Comparison of ENCODE assay signal across 1 cellular context in genomic region chr9:130041648-130042405, GRCh38.
A peak's percentile ranks its signal among the peaks of the same experiment; 100 is the strongest.
TF ChIP-seq lines count a peak whose summit lies in the region.

No MANE protein-coding gene starts in this region.

TF ChIP-seq in HepG2, 621 proteins besides CTCF, POLR2A, EP300 and RAD21 (continued from another document and continues in another):
- TF ChIP-seq POGK (CRISPR knock-in tag; conservative IDR thresholded peaks at IDR 0.05) (0 out of 2 replicates have a peak, but pooled peaks have one; percentile 16), NPAS2 (CRISPR knock-in tag; IDR thresholded peaks at IDR 0.05; ENCODE audit: borderline replicate concordance) (no peak), ZBTB39 (CRISPR knock-in tag; IDR thresholded peaks at IDR 0.05) (no peak), DRAP1 (CRISPR knock-in tag; IDR thresholded peaks at IDR 0.05) (no peak), ZNF251 (CRISPR knock-in tag; IDR thresholded peaks at IDR 0.05) (no peak), AHDC1 (CRISPR knock-in tag; IDR thresholded peaks at IDR 0.05; ENCODE audit: borderline replicate concordance) (no peak), ZNF367 (CRISPR knock-in tag; IDR thresholded peaks at IDR 0.05; ENCODE audit: borderline replicate concordance) (no peak), CHD2 (IDR thresholded peaks at IDR 0.05; ENCODE audit: low read depth, low read length) (no peak), PHF5A (CRISPR knock-in tag; IDR thresholded peaks at IDR 0.05; ENCODE audit: low read depth, unreplicated experiment) (no peak), ATF6 (CRISPR knock-in tag; conservative IDR thresholded peaks at IDR 0.05) (no peak), ZSCAN30 (CRISPR knock-in tag; IDR thresholded peaks at IDR 0.05) (no peak), RXRA (CRISPR knock-in tag; IDR thresholded peaks at IDR 0.05) (no peak), U2AF1 (optimal IDR thresholded peaks at IDR 0.05; ENCODE audit: low read depth, low read length) (no peak), ZNF124 (CRISPR knock-in tag; IDR thresholded peaks at IDR 0.05) (no peak), ZNF777 (CRISPR knock-in tag; IDR thresholded peaks at IDR 0.05) (no peak), CEBPZ (IDR thresholded peaks at IDR 0.05; ENCODE audit: low read length) (no peak)
- TF ChIP-seq, protein P1, sequence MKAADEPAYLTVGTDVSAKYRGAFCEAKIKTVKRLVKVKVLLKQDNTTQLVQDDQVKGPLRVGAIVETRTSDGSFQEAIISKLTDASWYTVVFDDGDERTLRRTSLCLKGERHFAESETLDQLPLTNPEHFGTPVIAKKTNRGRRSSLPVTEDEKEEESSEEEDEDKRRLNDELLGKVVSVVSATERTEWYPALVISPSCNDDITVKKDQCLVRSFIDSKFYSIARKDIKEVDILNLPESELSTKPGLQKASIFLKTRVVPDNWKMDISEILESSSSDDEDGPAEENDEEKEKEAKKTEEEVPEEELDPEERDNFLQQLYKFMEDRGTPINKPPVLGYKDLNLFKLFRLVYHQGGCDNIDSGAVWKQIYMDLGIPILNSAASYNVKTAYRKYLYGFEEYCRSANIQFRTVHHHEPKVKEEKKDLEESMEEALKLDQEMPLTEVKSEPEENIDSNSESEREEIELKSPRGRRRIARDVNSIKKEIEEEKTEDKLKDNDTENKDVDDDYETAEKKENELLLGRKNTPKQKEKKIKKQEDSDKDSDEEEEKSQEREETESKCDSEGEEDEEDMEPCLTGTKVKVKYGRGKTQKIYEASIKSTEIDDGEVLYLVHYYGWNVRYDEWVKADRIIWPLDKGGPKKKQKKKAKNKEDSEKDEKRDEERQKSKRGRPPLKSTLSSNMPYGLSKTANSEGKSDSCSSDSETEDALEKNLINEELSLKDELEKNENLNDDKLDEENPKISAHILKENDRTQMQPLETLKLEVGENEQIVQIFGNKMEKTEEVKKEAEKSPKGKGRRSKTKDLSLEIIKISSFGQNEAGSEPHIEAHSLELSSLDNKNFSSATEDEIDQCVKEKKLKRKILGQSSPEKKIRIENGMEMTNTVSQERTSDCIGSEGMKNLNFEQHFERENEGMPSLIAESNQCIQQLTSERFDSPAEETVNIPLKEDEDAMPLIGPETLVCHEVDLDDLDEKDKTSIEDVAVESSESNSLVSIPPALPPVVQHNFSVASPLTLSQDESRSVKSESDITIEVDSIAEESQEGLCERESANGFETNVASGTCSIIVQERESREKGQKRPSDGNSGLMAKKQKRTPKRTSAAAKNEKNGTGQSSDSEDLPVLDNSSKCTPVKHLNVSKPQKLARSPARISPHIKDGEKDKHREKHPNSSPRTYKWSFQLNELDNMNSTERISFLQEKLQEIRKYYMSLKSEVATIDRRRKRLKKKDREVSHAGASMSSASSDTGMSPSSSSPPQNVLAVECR (CRISPR knock-in tag; IDR thresholded peaks at IDR 0.05; ENCODE audit: borderline replicate concordance), result no peak
- TF ChIP-seq, protein P2, sequence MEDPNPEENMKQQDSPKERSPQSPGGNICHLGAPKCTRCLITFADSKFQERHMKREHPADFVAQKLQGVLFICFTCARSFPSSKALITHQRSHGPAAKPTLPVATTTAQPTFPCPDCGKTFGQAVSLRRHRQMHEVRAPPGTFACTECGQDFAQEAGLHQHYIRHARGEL (CRISPR knock-in tag; IDR thresholded peaks at IDR 0.05), result no peak
- TF ChIP-seq, protein P3, sequence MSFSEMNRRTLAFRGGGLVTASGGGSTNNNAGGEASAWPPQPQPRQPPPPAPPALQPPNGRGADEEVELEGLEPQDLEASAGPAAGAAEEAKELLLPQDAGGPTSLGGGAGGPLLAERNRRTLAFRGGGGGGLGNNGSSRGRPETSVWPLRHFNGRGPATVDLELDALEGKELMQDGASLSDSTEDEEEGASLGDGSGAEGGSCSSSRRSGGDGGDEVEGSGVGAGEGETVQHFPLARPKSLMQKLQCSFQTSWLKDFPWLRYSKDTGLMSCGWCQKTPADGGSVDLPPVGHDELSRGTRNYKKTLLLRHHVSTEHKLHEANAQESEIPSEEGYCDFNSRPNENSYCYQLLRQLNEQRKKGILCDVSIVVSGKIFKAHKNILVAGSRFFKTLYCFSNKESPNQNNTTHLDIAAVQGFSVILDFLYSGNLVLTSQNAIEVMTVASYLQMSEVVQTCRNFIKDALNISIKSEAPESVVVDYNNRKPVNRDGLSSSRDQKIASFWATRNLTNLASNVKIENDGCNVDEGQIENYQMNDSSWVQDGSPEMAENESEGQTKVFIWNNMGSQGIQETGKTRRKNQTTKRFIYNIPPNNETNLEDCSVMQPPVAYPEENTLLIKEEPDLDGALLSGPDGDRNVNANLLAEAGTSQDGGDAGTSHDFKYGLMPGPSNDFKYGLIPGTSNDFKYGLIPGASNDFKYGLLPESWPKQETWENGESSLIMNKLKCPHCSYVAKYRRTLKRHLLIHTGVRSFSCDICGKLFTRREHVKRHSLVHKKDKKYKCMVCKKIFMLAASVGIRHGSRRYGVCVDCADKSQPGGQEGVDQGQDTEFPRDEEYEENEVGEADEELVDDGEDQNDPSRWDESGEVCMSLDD (CRISPR knock-in tag; IDR thresholded peaks at IDR 0.05; ENCODE audit: borderline replicate concordance), result no peak
- TF ChIP-seq, protein P4, sequence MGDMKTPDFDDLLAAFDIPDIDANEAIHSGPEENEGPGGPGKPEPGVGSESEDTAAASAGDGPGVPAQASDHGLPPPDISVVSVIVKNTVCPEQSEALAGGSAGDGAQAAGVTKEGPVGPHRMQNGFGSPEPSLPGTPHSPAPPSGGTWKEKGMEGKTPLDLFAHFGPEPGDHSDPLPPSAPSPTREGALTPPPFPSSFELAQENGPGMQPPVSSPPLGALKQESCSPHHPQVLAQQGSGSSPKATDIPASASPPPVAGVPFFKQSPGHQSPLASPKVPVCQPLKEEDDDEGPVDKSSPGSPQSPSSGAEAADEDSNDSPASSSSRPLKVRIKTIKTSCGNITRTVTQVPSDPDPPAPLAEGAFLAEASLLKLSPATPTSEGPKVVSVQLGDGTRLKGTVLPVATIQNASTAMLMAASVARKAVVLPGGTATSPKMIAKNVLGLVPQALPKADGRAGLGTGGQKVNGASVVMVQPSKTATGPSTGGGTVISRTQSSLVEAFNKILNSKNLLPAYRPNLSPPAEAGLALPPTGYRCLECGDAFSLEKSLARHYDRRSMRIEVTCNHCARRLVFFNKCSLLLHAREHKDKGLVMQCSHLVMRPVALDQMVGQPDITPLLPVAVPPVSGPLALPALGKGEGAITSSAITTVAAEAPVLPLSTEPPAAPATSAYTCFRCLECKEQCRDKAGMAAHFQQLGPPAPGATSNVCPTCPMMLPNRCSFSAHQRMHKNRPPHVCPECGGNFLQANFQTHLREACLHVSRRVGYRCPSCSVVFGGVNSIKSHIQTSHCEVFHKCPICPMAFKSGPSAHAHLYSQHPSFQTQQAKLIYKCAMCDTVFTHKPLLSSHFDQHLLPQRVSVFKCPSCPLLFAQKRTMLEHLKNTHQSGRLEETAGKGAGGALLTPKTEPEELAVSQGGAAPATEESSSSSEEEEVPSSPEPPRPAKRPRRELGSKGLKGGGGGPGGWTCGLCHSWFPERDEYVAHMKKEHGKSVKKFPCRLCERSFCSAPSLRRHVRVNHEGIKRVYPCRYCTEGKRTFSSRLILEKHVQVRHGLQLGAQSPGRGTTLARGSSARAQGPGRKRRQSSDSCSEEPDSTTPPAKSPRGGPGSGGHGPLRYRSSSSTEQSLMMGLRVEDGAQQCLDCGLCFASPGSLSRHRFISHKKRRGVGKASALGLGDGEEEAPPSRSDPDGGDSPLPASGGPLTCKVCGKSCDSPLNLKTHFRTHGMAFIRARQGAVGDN (CRISPR knock-in tag; IDR thresholded peaks at IDR 0.05), result peak; percentile 31; the same call in 1 of the 2 replicates
